ENCODE assay signal across 20 cellular contexts in the genomic region with DNA sequence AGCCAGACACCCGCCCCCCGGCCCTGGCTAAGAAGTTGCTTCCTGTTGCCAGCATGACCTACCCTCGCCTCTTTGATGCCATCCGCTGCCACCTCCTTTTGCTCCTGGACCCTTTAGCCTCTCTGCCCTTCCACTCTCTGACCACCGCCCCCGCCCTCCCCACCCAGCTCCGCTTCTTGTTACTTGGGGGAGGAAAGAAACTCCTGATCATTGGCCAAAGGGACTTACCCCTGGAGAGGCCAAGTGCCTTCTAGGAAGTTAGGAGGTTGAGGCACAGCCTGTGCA. TPM values are rescaled to one million over a fixed set of nuclear protein-coding genes. Genes with fewer than 3 reads are reported as not detected.
A peak's percentile ranks its signal among the peaks of the same experiment; 100 is the strongest.
DNase-seq lines count a peak whose midpoint lies in the region; ATAC-seq, FAIRE-seq and TF ChIP-seq lines count a peak whose summit lies in the region.
"Had no signal": no experiment of that assay in that cellular context is flagged by ENCODE, and none has a peak within 500 bp of the region (broad histone marks: within the 10 kb centered on the region; RNA-seq: fewer than 3 reads in every experiment).

A gene (minus strand): TSS at position 65 of the 285 bp plus-strand sequence. CDS start 1,311 bp downstream, outside the sequence.

- peaks cover 2 to 6% of the 10 kb centered on the region in 2 donors for H3K36me3 Mint-ChIP-seq in activated T-cell treated with anti-CD3 and anti-CD28 coated beads, Interleukin-2, amount 50 U/mL, for 72 hours (ENCODE audit: insufficient read depth in 2 of 2)

- POLR2A ChIA-PET in H1 (lab: Charles Lee; ENCODE audit: partially characterized antibody), result no interaction called here

- no peaks in the 10 kb centered on the region; a peak in 1 of 7 replicates for H3K27me3 ChIP-seq in H1 (replicated peaks in 1 of 4; ENCODE audit: control insufficient read depth in 3 of 4, extremely low read depth in 1 of 4, insufficient read depth in 3 of 4, low read length in 3 of 4)
- H3K27me3 ChIP-seq in skeletal muscle tissue (ENCODE audit: control insufficient read depth in 3 of 3, insufficient read depth in 3 of 3, low read length in 3 of 3), result no peaks in the 10 kb centered on the region
- H3K27me3 ChIP-seq: ascending aorta had no signal

- H3K9me3 ChIP-seq in H1 (ENCODE audit: insufficient read depth in 2 of 2, low read depth in 1 of 2, low read length in 1 of 2), result no peaks in the 10 kb centered on the region
- H3K9me3 ChIP-seq in skeletal muscle tissue (ENCODE audit: control insufficient read depth in 3 of 3, low read length in 3 of 3), result no peaks in the 10 kb centered on the region
- H3K9me3 ChIP-seq: ascending aorta had no signal

- H3K14ac ChIP-seq in H1 (ENCODE audit: insufficient read length), result no peak within 1 kb of the TSS

- H3K9ac ChIP-seq in H1 (replicated peaks in 1 of 4; ENCODE audit: extremely low read depth in 1 of 4, low read depth in 3 of 4, low read length in 3 of 4) (no peak within 1 kb of the TSS), skeletal muscle tissue (ENCODE audit: low read depth in 1 of 3, low read length in 3 of 3) (peak within 1 kb of the TSS; percentile 59 to 76 (median 70))

- H3K4me1 ChIP-seq in H1 (replicated peaks in 1 of 4; ENCODE audit: control insufficient read depth in 3 of 4, insufficient read depth in 4 of 4, low read length in 3 of 4) (no peaks in the 10 kb centered on the region), skeletal muscle tissue (ENCODE audit: control insufficient read depth in 3 of 3, insufficient read depth in 3 of 3, low read length in 3 of 3) (peaks cover 53 to 66% (median 56%) of the 10 kb centered on the region in 3 donors)
- H3K4me1 ChIP-seq: ascending aorta had no signal

- no peak within 1 kb of the TSS for H3K23ac ChIP-seq in H1 (ENCODE audit: insufficient read length)

- TF ChIP-seq CTCF in NB4 (IDR thresholded peaks at IDR 0.05; ENCODE audit: low read depth, low read length) (no peak), H1 (IDR thresholded peaks at IDR 0.05; ENCODE audit: control extremely low read depth in 1 of 3, insufficient read depth in 1 of 3, low read depth in 1 of 3, low read length in 3 of 3) (no peak)

- H2AK5ac ChIP-seq in H1 (ENCODE audit: low read depth, low read length), result no peak within 1 kb of the TSS

- H3K4me2 ChIP-seq in H1 (ENCODE audit: insufficient read depth in 1 of 2, low read depth in 2 of 2, low read length in 2 of 2), result no peak within 1 kb of the TSS

- no peak within 1 kb of the TSS for H2BK12ac ChIP-seq in H1 (ENCODE audit: low read depth, low read length)

- no peak for TF ChIP-seq RAD21 in H1 (IDR thresholded peaks at IDR 0.05 in 1 of 2, conservative IDR thresholded peaks at IDR 0.05 in 1 of 2; ENCODE audit: low read depth in 2 of 2, low read length in 2 of 2)

- no peak within 1 kb of the TSS for H2AFZ ChIP-seq in H1 (ENCODE audit: low read length)

- no peak within 1 kb of the TSS for H3K18ac ChIP-seq in H1 (ENCODE audit: extremely low read depth, low read length)

- 100% methylated on average over 2 of the region's 7 CpGs; no CpG with 5 or more reads in 1 of the 2 experiments for WGBS in H1 (ENCODE audit: extremely low coverage in 1 of 2, insufficient coverage in 1 of 2, insufficient read length in 1 of 2, insufficient replicate concordance in 2 of 2, low coverage in 1 of 2, low lambda C conversion rate in 2 of 2, missing lambda C conversion rate in 1 of 2), 2 experiments

- no peak within 1 kb of the TSS for H3K56ac ChIP-seq in H1 (replicated peaks; ENCODE audit: insufficient read length, low read depth, low read length)

- no peak within 1 kb of the TSS for H2BK5ac ChIP-seq in H1 (ENCODE audit: low read depth, low read length)

- H3K9me3 Mint-ChIP-seq in activated T-cell treated with anti-CD3 and anti-CD28 coated beads, Interleukin-2, amount 50 U/mL, for 72 hours, result peaks cover 3 to 8% of the 10 kb centered on the region in 2 donors

- H3K4me3 ChIP-seq in NB4 (ENCODE audit: low read depth, low read length), result peak within 1 kb of the TSS; percentile 74
- H3K4me3 ChIP-seq in H1 (ENCODE audit: extremely low read depth in 1 of 4, insufficient read depth in 2 of 4, low read depth in 3 of 4, low read length in 4 of 4), result no peak within 1 kb of the TSS
- H3K4me3 ChIP-seq in skeletal muscle tissue (ENCODE audit: low read length in 3 of 3), result peak within 1 kb of the TSS; percentile 14 to 50 (median 22)
- H3K4me3 ChIP-seq: ascending aorta had no signal

- TF ChIP-seq POLR2A in NB4 (IDR thresholded peaks at IDR 0.05; ENCODE audit: extremely low read depth, insufficient read length) (no peak), H1 (IDR thresholded peaks at IDR 0.05; ENCODE audit: control extremely low read depth in 1 of 2, low read depth in 2 of 2, low read length in 2 of 2) (no peak)

- TF ChIP-seq EP300 in H1 (IDR thresholded peaks at IDR 0.05; ENCODE audit: borderline replicate concordance in 1 of 2, low read depth in 2 of 2, low read length in 2 of 2), result no peak

- no peak within 1 kb of the TSS for H4K91ac ChIP-seq in H1 (replicated peaks; ENCODE audit: insufficient read length, low read length)

- peak within 1 kb of the TSS; percentile 45 to 73 for H3K4me3 Mint-ChIP-seq in activated T-cell treated with anti-CD3 and anti-CD28 coated beads, Interleukin-2, amount 50 U/mL, for 72 hours
- H3K4me3 Mint-ChIP-seq: stimulated activated memory B cell treated with anti-CD40 and anti-IgM and Interleukin-4, amounts not matched to agents 10 μg/mL and 1 μg/mL and 100 μg/mL, for 72 hours had no signal

- H3K23me2 ChIP-seq in H1 (ENCODE audit: low read depth, low read length), result peaks cover 15% of the 10 kb centered on the region; the same call in 1 of the 2 replicates

- H4K20me1 ChIP-seq in H1 (replicated peaks in 1 of 2; ENCODE audit: control insufficient read depth in 1 of 2, insufficient read depth in 2 of 2, low read length in 2 of 2), result peaks cover 0 to 4% of the 10 kb centered on the region in 2 experiments

- no peak within 1 kb of the TSS for H2BK120ac ChIP-seq in H1 (replicated peaks; ENCODE audit: low read depth, low read length)

- H3K27ac ChIP-seq in H1 (ENCODE audit: low read depth, low read length), result no peak within 1 kb of the TSS
- H3K27ac ChIP-seq in skeletal muscle tissue (ENCODE audit: low read depth, low read length), result peak within 1 kb of the TSS; percentile 80
- H3K27ac ChIP-seq: ascending aorta, WERI-Rb-1 had no signal

- H3K4me1 Mint-ChIP-seq in activated T-cell treated with anti-CD3 and anti-CD28 coated beads, Interleukin-2, amount 50 U/mL, for 72 hours (ENCODE audit: low read depth), result peaks cover 40% of the 10 kb centered on the region

- no peak within 1 kb of the TSS for H3K27ac Mint-ChIP-seq in activated T-cell treated with anti-CD3 and anti-CD28 coated beads, Interleukin-2, amount 50 U/mL, for 72 hours
- H3K27ac Mint-ChIP-seq: stimulated activated memory B cell treated with anti-CD40 and anti-IgM and Interleukin-4, amounts not matched to agents 10 μg/mL and 1 μg/mL and 100 μg/mL, for 72 hours had no signal

- no peak within 1 kb of the TSS for H2BK20ac ChIP-seq in H1 (ENCODE audit: low read length)

- no peaks in the 10 kb centered on the region for H3K36me3 ChIP-seq in H1 (ENCODE audit: control insufficient read depth in 2 of 4, insufficient read depth in 4 of 4, low read length in 3 of 4)
- peaks cover 0 to 16% (median 11%) of the 10 kb centered on the region in 3 donors for H3K36me3 ChIP-seq in skeletal muscle tissue (ENCODE audit: control insufficient read depth in 3 of 3, insufficient read depth in 3 of 3, low read length in 3 of 3)
- H3K36me3 ChIP-seq: WERI-Rb-1 had no signal

- H3K79me2 ChIP-seq in H1 (ENCODE audit: control insufficient read depth in 1 of 2, insufficient read depth in 2 of 2, low read length in 2 of 2), result no peaks in the 10 kb centered on the region

- H4K5ac ChIP-seq in H1 (ENCODE audit: insufficient read length, low read depth, low read length), result no peak within 1 kb of the TSS

- ATAC-seq in activated T-cell treated with anti-CD3 and anti-CD28 coated beads, Interleukin-2, amount 50 U/mL, for 72 hours (replicated peaks in 1 of 2), result no peak

- no peak within 1 kb of the TSS for H3K4ac ChIP-seq in H1 (replicated peaks; ENCODE audit: insufficient read length, low read depth, low read length)

- H4K8ac ChIP-seq in H1 (ENCODE audit: extremely low read depth, insufficient read depth, low read length), result peak within 1 kb of the TSS; percentile 83; the same call in 1 of the 2 replicates

- no peaks in the 10 kb centered on the region for H3K79me1 ChIP-seq in H1 (ENCODE audit: low read depth, low read length)

- H2BK15ac ChIP-seq in H1 (ENCODE audit: low read length), result no peak within 1 kb of the TSS

- CTCF ChIA-PET in H1 (lab: Charles Lee; ENCODE audit: partially characterized antibody), result interaction anchor here (0.6 to 4.0 kb wide), 10 partner anchors 10 to 499 kb away, joined by 3 to 39 read pairs (median 8); a partner anchor contains a TSS

- no peak for FAIRE-seq in H1 (lab: Jason Lieb, UNC)
- FAIRE-seq: colon, small intestine, urothelium cell line had no signal

- H3K27me3 Mint-ChIP-seq in activated T-cell treated with anti-CD3 and anti-CD28 coated beads, Interleukin-2, amount 50 U/mL, for 72 hours (ENCODE audit: low read depth), result peaks cover 7% of the 10 kb centered on the region
- H3K27me3 Mint-ChIP-seq: stimulated activated memory B cell treated with anti-CD40 and anti-IgM and Interleukin-4, amounts not matched to agents 10 μg/mL and 1 μg/mL and 100 μg/mL, for 72 hours had no signal

- DNase-seq in activated T-cell treated with anti-CD3 and anti-CD28 coated beads, Interleukin-2, amount 50 U/mL, for 72 hours, result no peak
- no peak for DNase-seq in activated T-cell treated with anti-CD3 and anti-CD28 coated beads, Interleukin-2, amount 50 U/mL, for 48 hours
- DNase-seq in NB4 (ENCODE audit: low read depth) (no peak), H1 (ENCODE audit: low read depth in 1 of 2, low spot score in 2 of 2) (no peak), HT-29 (ENCODE audit: low spot score) (no peak), epidermal melanocyte (ENCODE audit: insufficient read length, low spot score) (no peak)
- no peak for DNase-seq in stimulated activated naive CD4-positive, alpha-beta T cell treated with Interleukin-2 at 50 U/mL for 16 hours (lab: John Stamatoyannopoulos, UW)
- DNase-seq: Calu3, mesendoderm, NCI-H2107, NCI-H69, small intestine, WERI-Rb-1 had no signal

TF ChIP-seq in H1, 55 proteins besides CTCF, POLR2A, EP300 and RAD21 (continues in another document):
- no peak for TF ChIP-seq SIX5 (IDR thresholded peaks at IDR 0.05; ENCODE audit: low read depth, low read length)

RNA-seq across cellular contexts. Expression of the gene that starts here (rescaled TPM):
- total RNA-seq in activated T-cell treated with anti-CD3 and anti-CD28 coated beads, Interleukin-2, amount 50 U/mL, for 72 hours, result not detected
- not detected in 2 replicates for total RNA-seq in H1 (2021; fragmentation: NEBNext Ultra II Directional; extraction: Animal tissue kit (Norgen Biotek cat#: 25700))
- polyA plus RNA-seq in H1 (2011; rRNA removed), result 0.02 and 0.08 TPM in 2 replicates
- 0.03 TPM for polyA plus RNA-seq in H1 (2011; cell fraction: cytosol; rRNA removed)
- polyA plus RNA-seq in H1 (2011; cell fraction: nucleus; rRNA removed), result 0.04 TPM
- polyA plus RNA-seq in H1 (2012, experiment 1 of 2), result 0.06 TPM in 1 of 4 replicates, not detected in the others
- not detected for polyA plus RNA-seq in H1 (2012, experiment 2 of 2)
- 0.02 TPM for polyA plus RNA-seq in H1 (2013, experiment 1 of 2)
- polyA plus RNA-seq in H1 (2013, experiment 2 of 2), result 0.02 TPM
- polyA minus RNA-seq in H1 (2011; rRNA and poly(A)+ RNA removed), result not detected in 2 replicates
- polyA minus RNA-seq in H1 (2011; cell fraction: cytosol; rRNA and poly(A)+ RNA removed), result not detected
- polyA minus RNA-seq in H1 (2011; cell fraction: nucleus; rRNA and poly(A)+ RNA removed), result not detected
- total RNA-seq in skeletal muscle tissue, result 1.0 TPM
- not detected in 2 replicates for total RNA-seq in HT-29 (2014; rRNA removed; shearing (Covaris generic))
- total RNA-seq: ascending aorta, Calu3, omental fat pad had no signal
- polyA plus RNA-seq: AG04450 had no signal

Comparison
In these comparisons a context has a peak if more than half of its experiments do, and no peak if none do; other contexts are left out.
1. H3K4me3 ChIP-seq: peak in NB4 (single experiment) and skeletal muscle tissue (3 of 3); none in H1 (0 of 4).
2. H3K9ac ChIP-seq: peak in skeletal muscle tissue (3 of 3); none in H1 (0 of 4).